ENCODE assay signal across 1 cellular context in genomic region chr12:62259993-62260732, GRCh38.
TF ChIP-seq lines count a peak whose summit lies in the region.

Gene USP15, plus strand, starts transcription at chr12:62260404. Its CDS starts 11 bp downstream, at chr12:62260415.

TF ChIP-seq in HEK293, 187 proteins besides CTCF, POLR2A, EP300 and RAD21 (continued from another document and continues in another):
- no peak for TF ChIP-seq ZNF280D (tag by site-specific recombination; IDR thresholded peaks at IDR 0.05)
- 0 out of 2 replicates have a peak, but pooled peaks have one; percentile 2 for TF ChIP-seq ZNF654 (tag by site-specific recombination; IDR thresholded peaks at IDR 0.05; ENCODE audit: low read depth)
- TF ChIP-seq ZNF311 (tag by site-specific recombination; IDR thresholded peaks at IDR 0.05; ENCODE audit: borderline replicate concordance) = no peak
- TF ChIP-seq ZNF155 (tag by site-specific recombination; IDR thresholded peaks at IDR 0.05) = no peak
- no peak for TF ChIP-seq ZNF266 (tag by site-specific recombination; IDR thresholded peaks at IDR 0.05; ENCODE audit: low read depth)
- TF ChIP-seq ZNF239 (tag by site-specific recombination; IDR thresholded peaks at IDR 0.05) = no peak
- no peak for TF ChIP-seq ZNF585B (tag by site-specific recombination; IDR thresholded peaks at IDR 0.05)
- TF ChIP-seq ZBTB6 (tag by site-specific recombination; IDR thresholded peaks at IDR 0.05) = peak; percentile 33
- TF ChIP-seq ZNF248 (tag by site-specific recombination; IDR thresholded peaks at IDR 0.05) = no peak
- TF ChIP-seq ZNF23 (tag by site-specific recombination; IDR thresholded peaks at IDR 0.05; ENCODE audit: borderline replicate concordance) = 0 out of 2 replicates have a peak, but pooled peaks have one; percentile 10
- no peak for TF ChIP-seq ZNF544 (tag by site-specific recombination; IDR thresholded peaks at IDR 0.05)
- TF ChIP-seq PATZ1 (tag by site-specific recombination; IDR thresholded peaks at IDR 0.05) = peak; percentile 98
- peak; percentile 56; the same call in 1 of the 2 replicates for TF ChIP-seq ZBTB21 (tag by site-specific recombination; IDR thresholded peaks at IDR 0.05)
- peak; percentile 96 for TF ChIP-seq ZNF324 (tag by site-specific recombination; IDR thresholded peaks at IDR 0.05)
- peak; percentile 40; the same call in 1 of the 2 replicates for TF ChIP-seq ZNF202 (tag by site-specific recombination; IDR thresholded peaks at IDR 0.05; ENCODE audit: borderline replicate concordance)
- TF ChIP-seq TRIM28 (IDR thresholded peaks at IDR 0.05; ENCODE audit: borderline replicate concordance, low read length) = 0 out of 2 replicates have a peak, but pooled peaks have one; percentile 55
- TF ChIP-seq ZNF610 (tag by site-specific recombination; IDR thresholded peaks at IDR 0.05; ENCODE audit: borderline replicate concordance) = peak; percentile 84; the same call in 1 of the 2 replicates
- peak; percentile 99 for TF ChIP-seq PRDM10 (tag by site-specific recombination; IDR thresholded peaks at IDR 0.05)
- peak; percentile 96 for TF ChIP-seq ZBTB10 (tag by site-specific recombination; IDR thresholded peaks at IDR 0.05)
- TF ChIP-seq, protein P1, sequence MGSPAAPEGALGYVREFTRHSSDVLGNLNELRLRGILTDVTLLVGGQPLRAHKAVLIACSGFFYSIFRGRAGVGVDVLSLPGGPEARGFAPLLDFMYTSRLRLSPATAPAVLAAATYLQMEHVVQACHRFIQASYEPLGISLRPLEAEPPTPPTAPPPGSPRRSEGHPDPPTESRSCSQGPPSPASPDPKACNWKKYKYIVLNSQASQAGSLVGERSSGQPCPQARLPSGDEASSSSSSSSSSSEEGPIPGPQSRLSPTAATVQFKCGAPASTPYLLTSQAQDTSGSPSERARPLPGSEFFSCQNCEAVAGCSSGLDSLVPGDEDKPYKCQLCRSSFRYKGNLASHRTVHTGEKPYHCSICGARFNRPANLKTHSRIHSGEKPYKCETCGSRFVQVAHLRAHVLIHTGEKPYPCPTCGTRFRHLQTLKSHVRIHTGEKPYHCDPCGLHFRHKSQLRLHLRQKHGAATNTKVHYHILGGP (tag by site-specific recombination; IDR thresholded peaks at IDR 0.05) = no peak
- TF ChIP-seq ZBTB49 (tag by site-specific recombination; IDR thresholded peaks at IDR 0.05; ENCODE audit: low read depth) = peak; percentile 59; the same call in 1 of the 2 replicates
- TF ChIP-seq ZNF843 (tag by site-specific recombination; IDR thresholded peaks at IDR 0.05) = 0 out of 2 replicates have a peak, but pooled peaks have one; percentile 55
- peak; percentile 88 for TF ChIP-seq ZNF391 (tag by site-specific recombination; IDR thresholded peaks at IDR 0.05; ENCODE audit: borderline replicate concordance, low read depth)
- peak; percentile 96 for TF ChIP-seq YY1 (tag by site-specific recombination; IDR thresholded peaks at IDR 0.05)
- TF ChIP-seq ZNF514 (tag by site-specific recombination; IDR thresholded peaks at IDR 0.05) = no peak
- TF ChIP-seq ZSCAN16 (tag by site-specific recombination; IDR thresholded peaks at IDR 0.05) = no peak
- TF ChIP-seq KLF16 (tag by site-specific recombination; IDR thresholded peaks at IDR 0.05) = peak; percentile 80
- TF ChIP-seq TSHZ1 (tag by site-specific recombination; IDR thresholded peaks at IDR 0.05; ENCODE audit: borderline replicate concordance) = peak; percentile 40; the same call in 1 of the 2 replicates
- TF ChIP-seq ZNF629 (tag by site-specific recombination; IDR thresholded peaks at IDR 0.05) = peak; percentile 86
- TF ChIP-seq KLF8 (tag by site-specific recombination; IDR thresholded peaks at IDR 0.05) = peak; percentile 98
- no peak for TF ChIP-seq ZNF624 (tag by site-specific recombination; IDR thresholded peaks at IDR 0.05)
